ENCODE assay signal across 1 cellular context in genomic region chr1:223653015-223653414, GRCh38.
TF ChIP-seq lines count a peak whose summit lies in the region.

No MANE protein-coding gene starts in this region.

TF ChIP-seq in GM23338, 12 proteins besides CTCF, POLR2A, EP300 and RAD21 (continued from another document):
- TF ChIP-seq REST (IDR thresholded peaks at IDR 0.05; ENCODE audit: unreplicated experiment) (no peak), POLR2AphosphoS5 (IDR thresholded peaks at IDR 0.05; ENCODE audit: low read depth) (no peak), EZH2 (IDR thresholded peaks at IDR 0.05; ENCODE audit: low read depth, unreplicated experiment) (no peak), ZNF114 (CRISPR knock-in tag; IDR thresholded peaks at IDR 0.05) (no peak), NANOG (IDR thresholded peaks at IDR 0.05; ENCODE audit: borderline replicate concordance) (no peak)
TF ChIP-seq in GM23338: peak in this region for 0.
